Comparison of ENCODE assay signal across 19 cellular contexts in genomic region chr5:172504736-172505402, GRCh38. TPM values are rescaled to one million over a fixed set of nuclear protein-coding genes. Genes with fewer than 3 reads are reported as not detected.
DNase-seq lines count a peak whose midpoint lies in the region; ATAC-seq and TF ChIP-seq lines count a peak whose summit lies in the region.
"Had no signal": no experiment of that assay in that cellular context is flagged by ENCODE, and none has a peak within 500 bp of the region (broad histone marks: within the 10 kb centered on the region; RNA-seq: fewer than 3 reads in every experiment).

No MANE protein-coding gene starts in this region.

- 55 to 67% methylated on average over 3 of the region's 3 CpGs for WGBS in lung, 2 donors

- H3K27ac ChIP-seq in RWPE2 (ENCODE audit: poor library complexity, severe bottlenecking) (no peak overlapping the region), lung (ENCODE audit: low read depth in 1 of 2, low read length in 1 of 2) (peak overlapping the region; percentile 20 to 53), skeletal muscle tissue (ENCODE audit: low read depth, low read length) (peak overlapping the region; percentile 76), OCI-LY7 (ENCODE audit: low read depth, low read length, poor library complexity, severe bottlenecking) (no peak overlapping the region)
- H3K27ac ChIP-seq: PC-9 had no signal

- no peaks in the 10 kb centered on the region for H3K4me1 ChIP-seq in RWPE2 (ENCODE audit: insufficient read depth, poor library complexity, severe bottlenecking)
- H3K4me1 ChIP-seq in lung (ENCODE audit: control insufficient read depth in 2 of 2, insufficient read depth in 2 of 2, low read length in 2 of 2): no peaks in the 10 kb centered on the region
- H3K4me1 ChIP-seq in skeletal muscle tissue (ENCODE audit: control insufficient read depth in 3 of 3, insufficient read depth in 3 of 3, low read length in 3 of 3): peaks cover 9 to 27% (median 25%) of the 10 kb centered on the region in 3 donors
- H3K4me1 ChIP-seq in OCI-LY7 (ENCODE audit: insufficient read depth, low read length, poor library complexity, severe bottlenecking): no peaks in the 10 kb centered on the region

- TF ChIP-seq CTCF in RWPE2 (IDR thresholded peaks at IDR 0.05; ENCODE audit: poor library complexity, severe bottlenecking) (no peak), fibroblast of the aortic adventitia (IDR thresholded peaks at IDR 0.05; ENCODE audit: insufficient read depth, low read length) (no peak), lung (IDR thresholded peaks at IDR 0.05; ENCODE audit: control extremely low read depth, extremely low read depth) (no peak), OCI-LY7 (conservative IDR thresholded peaks at IDR 0.05; ENCODE audit: low read length) (no peak)

- no TSS peak for BruUV-seq in OCI-LY7 (replicated peaks; lab: Mats Ljungman, UMichigan)

- H3K4me3 ChIP-seq in RWPE2 (ENCODE audit: severe bottlenecking) (no peak overlapping the region), fibroblast of the aortic adventitia (ENCODE audit: low read depth, low read length) (no peak overlapping the region), lung (no peak overlapping the region), skeletal muscle tissue (ENCODE audit: low read length in 3 of 3) (no peak overlapping the region), OCI-LY7 (ENCODE audit: low read depth, low read length, poor library complexity, severe bottlenecking) (no peak overlapping the region)
- H3K4me3 ChIP-seq: PC-9, tibial artery had no signal

- no peak overlapping the region for H3K9ac ChIP-seq in skeletal muscle tissue (ENCODE audit: low read depth in 1 of 3, low read length in 3 of 3)

- intact Hi-C loops in OCI-LY7 (cut with micrococcal nuclease; ENCODE audit: unreplicated experiment): no loop called here

- peak; percentile 37 for DNase-seq in RWPE2 (ENCODE audit: low spot score)
- DNase-seq in fibroblast of the aortic adventitia (ENCODE audit: low read depth): peak; percentile 77
- peak; percentile 28 for DNase-seq in lung (ENCODE audit: low spot score)
- no peak for DNase-seq in OCI-LY7 (ENCODE audit: low spot score)
- no peak for DNase-seq in GM03348 (ENCODE audit: low spot score)
- DNase-seq: activated T-cell treated with anti-CD3 and anti-CD28 coated beads, Interleukin-2, amount 50 U/mL, for 1 hour; AML-193; DMS153; KBM-7; naive thymus-derived CD8-positive, alpha-beta T cell; NCI-H1417 treated with DMSO at 0.1 percent for 48 hours; NCI-H446; PC-9; T-helper 1 cell had no signal

- ATAC-seq in RWPE2 (ENCODE audit: low read depth): no peak
- ATAC-seq in lung (ENCODE audit: insufficient read depth, low FRiP score): no peak
- ATAC-seq in GM19324 (IDR thresholded peaks at IDR 0.05; ENCODE audit: low FRiP score, unreplicated experiment): no peak
- ATAC-seq in HG03432 (IDR thresholded peaks at IDR 0.05; ENCODE audit: unreplicated experiment): no peak
- ATAC-seq: activated CD4-positive, CD25-positive, alpha-beta regulatory T cell treated with anti-CD3 and anti-CD28 coated beads, Interleukin-2, amount 50 U/mL, for 24 hours; naive thymus-derived CD8-positive, alpha-beta T cell had no signal

- no peaks in the 10 kb centered on the region for H3K79me2 ChIP-seq in OCI-LY7 (ENCODE audit: insufficient read depth, low read depth, low read length)

- H3K9me2 ChIP-seq in OCI-LY7 (ENCODE audit: insufficient read depth, low read length): no peaks in the 10 kb centered on the region

- no peak overlapping the region for H3K4me2 ChIP-seq in OCI-LY7 (ENCODE audit: low read length)
- H3K4me2 ChIP-seq: PC-9 had no signal

- CTCF ChIA-PET in OCI-LY7 (lab: Charles Lee; ENCODE audit: unreplicated experiment): no interaction called here

- POLR2A ChIA-PET in OCI-LY7 (lab: Charles Lee): no interaction called here

- H4K20me1 ChIP-seq in OCI-LY7 (ENCODE audit: insufficient read depth, low read length): no peaks in the 10 kb centered on the region

- H3K27me3 ChIP-seq in RWPE2 (ENCODE audit: insufficient read depth, poor library complexity, severe bottlenecking): no peaks in the 10 kb centered on the region
- no peaks in the 10 kb centered on the region for H3K27me3 ChIP-seq in lung (ENCODE audit: control insufficient read depth, insufficient read depth)
- peaks cover 0 to 10% (median 5%) of the 10 kb centered on the region in 3 donors for H3K27me3 ChIP-seq in skeletal muscle tissue (ENCODE audit: control insufficient read depth in 3 of 3, insufficient read depth in 3 of 3, low read length in 3 of 3)
- H3K27me3 ChIP-seq: tibial artery had no signal

- no peaks in the 10 kb centered on the region for H3K36me3 ChIP-seq in RWPE2 (ENCODE audit: low read depth)
- H3K36me3 ChIP-seq in lung (ENCODE audit: control insufficient read depth in 2 of 2, insufficient read depth in 2 of 2, low read length in 2 of 2): no peaks in the 10 kb centered on the region
- H3K36me3 ChIP-seq in skeletal muscle tissue (ENCODE audit: control insufficient read depth in 3 of 3, insufficient read depth in 3 of 3, low read length in 3 of 3): no peaks in the 10 kb centered on the region
- no peaks in the 10 kb centered on the region for H3K36me3 ChIP-seq in OCI-LY7 (ENCODE audit: insufficient read depth, low read length)
- H3K36me3 ChIP-seq: tibial artery had no signal

- no peaks in the 10 kb centered on the region for H3K9me3 ChIP-seq in RWPE2 (ENCODE audit: severe bottlenecking)
- no peaks in the 10 kb centered on the region for H3K9me3 ChIP-seq in lung (ENCODE audit: control insufficient read depth in 2 of 2, insufficient read depth in 1 of 2, low read length in 1 of 2)
- no peaks in the 10 kb centered on the region for H3K9me3 ChIP-seq in skeletal muscle tissue (ENCODE audit: control insufficient read depth in 3 of 3, low read length in 3 of 3)
- no peaks in the 10 kb centered on the region for H3K9me3 ChIP-seq in OCI-LY7 (ENCODE audit: low read length)
- H3K9me3 ChIP-seq: tibial artery had no signal

- H2AFZ ChIP-seq in OCI-LY7 (ENCODE audit: low read length): no peak overlapping the region
- H2AFZ ChIP-seq: PC-9 had no signal

RNA-seq across cellular contexts. Expression of gene SH3PXD2B, which starts 50.5 kb away (rescaled TPM):
- total RNA-seq in fibroblast of the aortic adventitia (ENCODE audit: low replicate concordance) (25.3 and 46.7 TPM in 2 replicates), lung (10 to 100 TPM; 13.0 to 56.0 TPM), skeletal muscle tissue (12.0 TPM), OCI-LY7 (2022) (0.10 and 0.11 TPM in 2 replicates)
- 10 to 100 TPM in 1 of 2 donors, 1 to 10 TPM in 1; 8.0 to 29.7 TPM for polyA plus RNA-seq in lung
- total RNA-seq in OCI-LY7 (2014; rRNA removed; shearing (Covaris generic)): not detected in 2 replicates

Comparison
In these comparisons a context has a peak if more than half of its experiments do, and no peak if none do; other contexts are left out.
1. DNase-seq: peak in RWPE2 (single experiment), fibroblast of the aortic adventitia (single experiment) and lung (single experiment); none in OCI-LY7 (single experiment) and GM03348 (single experiment).
2. H3K27ac ChIP-seq: peak in lung (2 of 2) and skeletal muscle tissue (single experiment); none in RWPE2 (single experiment) and OCI-LY7 (single experiment).
3. RNA of gene SH3PXD2B, which starts 50.5 kb away (total RNA-seq): 13.0 to 56.0 TPM in lung, 25.3 to 46.7 TPM in fibroblast of the aortic adventitia and 12.0 TPM in skeletal muscle tissue (single experiment); 0.10 to 0.11 TPM in OCI-LY7; every median in the first group is over 10 times any median in the second.